Comparison of ENCODE assay signal across 21 cellular contexts in genomic region chr1:155514582-155515187, GRCh38. TPM values are rescaled to one million over a fixed set of nuclear protein-coding genes. Genes with fewer than 3 reads are reported as not detected.
DNase-seq lines count a peak whose midpoint lies in the region; ATAC-seq and TF ChIP-seq lines count a peak whose summit lies in the region.
"Had no signal": no experiment of that assay in that cellular context is flagged by ENCODE, and none has a peak within 500 bp of the region (broad histone marks: within the 10 kb centered on the region; RNA-seq: fewer than 3 reads in every experiment).

No MANE protein-coding gene starts in this region.

- peaks cover 28% of the 10 kb centered on the region for H3K36me3 Mint-ChIP-seq in activated CD4-positive, alpha-beta T cell treated with anti-CD3 and anti-CD28 coated beads for 36 hours (ENCODE audit: low read depth)
- H3K36me3 Mint-ChIP-seq in endothelial cell (ENCODE audit: low read depth, unreplicated experiment) = peaks cover 3% of the 10 kb centered on the region
- H3K36me3 Mint-ChIP-seq: natural killer cell had no signal

- peak overlapping the region; percentile 13 for H3K4me3 Mint-ChIP-seq in activated CD4-positive, alpha-beta T cell treated with anti-CD3 and anti-CD28 coated beads for 36 hours
- no peak overlapping the region for H3K4me3 Mint-ChIP-seq in endothelial cell (ENCODE audit: unreplicated experiment)
- H3K4me3 Mint-ChIP-seq: natural killer cell had no signal

- DNase-seq in activated CD4-positive, alpha-beta T cell treated with anti-CD3 and anti-CD28 coated beads for 36 hours = peak; percentile 30
- DNase-seq in activated CD4-positive, alpha-beta T cell treated with anti-CD3 and anti-CD28 coated beads for 1 hour = no peak
- DNase-seq in GF-D8 (lab: John Stamatoyannopoulos, UW) = peak; percentile 63
- DNase-seq in activated CD4-positive, alpha-beta T cell treated with anti-CD3 and anti-CD28 coated beads, Interleukin-2, amount 50 U/mL, for 1 hour = peak; percentile 19
- DNase-seq in endothelial cell (ENCODE audit: low spot score) = no peak
- DNase-seq in psoas muscle = no peak
- DNase-seq in tibial nerve (ENCODE audit: low spot score in 2 of 2) = no peak
- DNase-seq: 8988T; activated CD8-positive, alpha-beta memory T cell treated with anti-CD3 and anti-CD28 coated beads, Interleukin-2, amount 50 U/mL, for 48 hours; anterior cingulate cortex; cerebellar nuclear complex; DMS79; islet precursor cell; mammary epithelial cell; MV-4-11; natural killer cell; NCI-H526; transverse colon had no signal

- H3K4me1 Mint-ChIP-seq in activated CD4-positive, alpha-beta T cell treated with anti-CD3 and anti-CD28 coated beads for 36 hours = peaks cover 53% of the 10 kb centered on the region
- H3K4me1 Mint-ChIP-seq in endothelial cell (ENCODE audit: unreplicated experiment) = peaks cover 12% of the 10 kb centered on the region

- peaks cover 3 to 14% of the 10 kb centered on the region in 2 donors for H3K36me3 ChIP-seq in psoas muscle (ENCODE audit: insufficient read depth in 1 of 2, low read depth in 1 of 2)
- H3K36me3 ChIP-seq in tibial nerve = peaks cover 0 to 32% (median 0%) of the 10 kb centered on the region in 3 donors

- CTCF ChIA-PET in activated CD4-positive, alpha-beta T cell treated with anti-CD3 and anti-CD28 coated beads for 36 hours (lab: Charles Lee) = interaction anchor here (1.0 to 1.6 kb wide), 2 partner anchors 12 to 22 kb away, joined by 3 read pairs; no protein-coding TSS in a partner anchor

- H3K27ac Mint-ChIP-seq in activated CD4-positive, alpha-beta T cell treated with anti-CD3 and anti-CD28 coated beads for 36 hours = peak overlapping the region; percentile 78
- peak overlapping the region; percentile 40 for H3K27ac Mint-ChIP-seq in endothelial cell (ENCODE audit: unreplicated experiment)

- H3K27me3 ChIP-seq in psoas muscle (ENCODE audit: insufficient read depth in 3 of 3, low read length in 2 of 3) (no peaks in the 10 kb centered on the region), tibial nerve (no peaks in the 10 kb centered on the region)
- H3K27me3 ChIP-seq: BLaER1 treated with 17β-estradiol and CSF1 and Interleukin-3, amounts not matched to agents 10 nM and 100 nM; transverse colon had no signal

- H3K9me3 Mint-ChIP-seq in activated CD4-positive, alpha-beta T cell treated with anti-CD3 and anti-CD28 coated beads for 36 hours (ENCODE audit: low read depth) = no peaks in the 10 kb centered on the region
- no peaks in the 10 kb centered on the region for H3K9me3 Mint-ChIP-seq in endothelial cell (ENCODE audit: unreplicated experiment)
- H3K9me3 Mint-ChIP-seq: natural killer cell had no signal

- ATAC-seq in activated CD4-positive, alpha-beta T cell treated with anti-CD3 and anti-CD28 coated beads for 36 hours = peak; percentile 83
- no peak for ATAC-seq in psoas muscle
- ATAC-seq in HG02759 (IDR thresholded peaks at IDR 0.05; ENCODE audit: unreplicated experiment) = no peak
- ATAC-seq: natural killer cell had no signal

- POLR2A ChIA-PET in activated CD4-positive, alpha-beta T cell treated with anti-CD3 and anti-CD28 coated beads for 36 hours (lab: Charles Lee) = no interaction called here

- H3K27me3 Mint-ChIP-seq in activated CD4-positive, alpha-beta T cell treated with anti-CD3 and anti-CD28 coated beads for 36 hours = no peaks in the 10 kb centered on the region
- no peaks in the 10 kb centered on the region for H3K27me3 Mint-ChIP-seq in endothelial cell (ENCODE audit: unreplicated experiment)

- intact Hi-C loops in activated CD4-positive, alpha-beta T cell treated with anti-CD3 and anti-CD28 coated beads for 36 hours (cut with DNase I, micrococcal nuclease) = loop anchor here in 1 of 2 experiments (10.0 kb wide), 1 partner anchor 50 kb away; the partner anchor contains the start of gene ASH1L
- intact Hi-C loops in psoas muscle (cut with DNase I) = no loop called here

- WGBS in psoas muscle, 3 donors = 83 to 88% (median 86%) methylated on average over 14 of the region's 14 CpGs
- 87 to 92% methylated on average over 14 of the region's 14 CpGs for WGBS in tibial nerve, 2 donors

- TF ChIP-seq POLR2A in tibial nerve (IDR thresholded peaks at IDR 0.05) = no peak

- H3K27ac ChIP-seq in psoas muscle (no peak overlapping the region), tibial nerve (no peak overlapping the region)
- H3K27ac ChIP-seq: BLaER1 treated with 17β-estradiol and CSF1 and Interleukin-3, amounts not matched to agents 10 nM and 100 nM; skin epidermis; transverse colon had no signal

- H3K4me1 ChIP-seq in psoas muscle = peaks cover 26% of the 10 kb centered on the region
- H3K4me1 ChIP-seq in tibial nerve = peaks cover 0 to 34% (median 0%) of the 10 kb centered on the region in 4 donors

- TF ChIP-seq CTCF in endothelial cell (IDR thresholded peaks at IDR 0.05; ENCODE audit: unreplicated experiment) (no peak), psoas muscle (IDR thresholded peaks at IDR 0.05) (no peak), tibial nerve (IDR thresholded peaks at IDR 0.05) (no peak)

- no peak for TF ChIP-seq EP300 in tibial nerve (IDR thresholded peaks at IDR 0.05)

- H3K4me3 ChIP-seq in psoas muscle = no peak overlapping the region
- H3K4me3 ChIP-seq in tibial nerve = no peak overlapping the region
- H3K4me3 ChIP-seq: BLaER1 treated with 17β-estradiol and CSF1 and Interleukin-3, amounts not matched to agents 10 nM and 100 nM; skin epidermis; transverse colon had no signal

- H3K9me3 ChIP-seq in psoas muscle (no peaks in the 10 kb centered on the region), tibial nerve (no peaks in the 10 kb centered on the region)
- H3K9me3 ChIP-seq: transverse colon had no signal

RNA-seq across cellular contexts. Expression of gene ASH1L, which starts 47.9 kb away (rescaled TPM):
- total RNA-seq in activated CD4-positive, alpha-beta T cell treated with anti-CD3 and anti-CD28 coated beads for 36 hours = 10 to 100 TPM; 28.1 to 31.4 TPM
- total RNA-seq in endothelial cell (ENCODE audit: unreplicated experiment) (28.5 TPM), psoas muscle (10 to 100 TPM; 41.6 to 52.0 (median 47.6) TPM), tibial nerve (10 to 100 TPM; 73.7 to 99.6 (median 85.9) TPM)
- polyA plus RNA-seq in psoas muscle = 10 to 100 TPM in 1 of 3 donors, 1 to 10 TPM in 2; 6.5 to 29.0 (median 7.8) TPM

Comparison
In these comparisons a context has a peak if more than half of its experiments do, and no peak if none do; other contexts are left out.
1. DNase-seq: peak in activated CD4-positive, alpha-beta T cell treated with anti-CD3 and anti-CD28 coated beads for 36 hours (single experiment), GF-D8 (single experiment) and activated CD4-positive, alpha-beta T cell treated with anti-CD3 and anti-CD28 coated beads, Interleukin-2, amount 50 U/mL, for 1 hour (single experiment); none in activated CD4-positive, alpha-beta T cell treated with anti-CD3 and anti-CD28 coated beads for 1 hour (single experiment), endothelial cell (single experiment), psoas muscle (0 of 2) and tibial nerve (0 of 2).